ENCODE assay signal across 23 cellular contexts in genomic region chr11:28086569-28086968, GRCh38. TPM values are rescaled to one million over a fixed set of nuclear protein-coding genes. Genes with fewer than 3 reads are reported as not detected.
DNase-seq lines count a peak whose midpoint lies in the region; ATAC-seq, FAIRE-seq and TF ChIP-seq lines count a peak whose summit lies in the region.
"Had no signal": no experiment of that assay in that cellular context is flagged by ENCODE, and none has a peak within 500 bp of the region (broad histone marks: within the 10 kb centered on the region; RNA-seq: fewer than 3 reads in every experiment).

No MANE protein-coding gene starts in this region.

- H3K4me1 ChIP-seq in DOHH2 (ENCODE audit: control insufficient read depth, low read length) (peaks cover 12% of the 10 kb centered on the region), keratinocyte (ENCODE audit: control insufficient read depth, extremely low read depth, insufficient read depth, low read length) (peaks cover 10% of the 10 kb centered on the region), transverse colon (no peaks in the 10 kb centered on the region)
- H3K4me1 ChIP-seq: BE2C, gastroesophageal sphincter, pancreas, testis had no signal

- FAIRE-seq in bronchial epithelial cell (lab: Jason Lieb, UNC) (no peak), keratinocyte (lab: Jason Lieb, UNC) (no peak)

- CTCF ChIA-PET in T-cell (lab: Charles Lee), result interaction anchor here in 1 of 2 donors (1.0 kb wide), 1 partner anchor 15 kb away, joined by 3 read pairs; no protein-coding TSS in a partner anchor

- H2AFZ ChIP-seq in keratinocyte (ENCODE audit: control insufficient read depth, low read length), result peak overlapping the region; percentile 37
- H2AFZ ChIP-seq: GM23338, PC-9 had no signal

- peaks cover 77% of the 10 kb centered on the region for H3K36me3 ChIP-seq in DOHH2 (ENCODE audit: control insufficient read depth, low read length)
- H3K36me3 ChIP-seq in bronchial epithelial cell (ENCODE audit: control insufficient read depth, insufficient read depth, low read length), result no peaks in the 10 kb centered on the region
- peaks cover 0 to 7% of the 10 kb centered on the region in 2 experiments for H3K36me3 ChIP-seq in keratinocyte (ENCODE audit: control insufficient read depth in 2 of 2, extremely low read depth in 1 of 2, insufficient read depth in 2 of 2, low read length in 2 of 2)
- no peaks in the 10 kb centered on the region for H3K36me3 ChIP-seq in transverse colon
- H3K36me3 ChIP-seq: gastroesophageal sphincter, pancreas had no signal

- no peak for ATAC-seq in T-cell (replicated peaks in 1 of 4)
- ATAC-seq: gastroesophageal sphincter, GM23338, left ventricle myocardium superior, pancreas had no signal

- H3K27ac ChIP-seq in DOHH2 (ENCODE audit: low read depth, low read length), result peak overlapping the region; percentile 42; the same call in 1 of the 2 replicates
- peak overlapping the region; percentile 61 for H3K27ac ChIP-seq in keratinocyte (ENCODE audit: control insufficient read depth, insufficient read depth, low read length)
- H3K27ac ChIP-seq in transverse colon, result no peak overlapping the region
- H3K27ac ChIP-seq: gastroesophageal sphincter, pancreas, PC-9, testis had no signal

- POLR2A ChIA-PET in T-cell (lab: Charles Lee), result no interaction called here

- in situ Hi-C loops in transverse colon (cut with MboI; ENCODE audit: low pct_ligation_motif_present in 1 of 4, low pct_unique_long_range_greater_than_20kb in 1 of 4, low sequenced_read_pairs in 3 of 4), result no loop called here

- H3K36me3 Mint-ChIP-seq in T-cell, result no peaks in the 10 kb centered on the region

- no peak for TF ChIP-seq EP300 in transverse colon (IDR thresholded peaks at IDR 0.05; ENCODE audit: low read depth)

- H3K79me2 ChIP-seq in DOHH2 (ENCODE audit: control insufficient read depth, low read length) (0 out of 2 replicates have a peak, but pooled peaks cover 3% of the 10 kb centered on the region), keratinocyte (ENCODE audit: control insufficient read depth, insufficient read depth, low read length) (no peaks in the 10 kb centered on the region)

- H3K9me3 ChIP-seq in DOHH2 (ENCODE audit: control insufficient read depth, insufficient read depth, low read length) (no peaks in the 10 kb centered on the region), keratinocyte (ENCODE audit: control insufficient read depth, low read depth, low read length) (no peaks in the 10 kb centered on the region), transverse colon (no peaks in the 10 kb centered on the region)
- H3K9me3 ChIP-seq: BE2C, gastroesophageal sphincter, pancreas, testis had no signal

- H3K9me3 Mint-ChIP-seq in T-cell, result no peaks in the 10 kb centered on the region
- H3K9me3 Mint-ChIP-seq: activated naive CD8-positive, alpha-beta T cell treated with anti-CD3 and anti-CD28 coated beads for 36 hours; GM23338 had no signal

- no peak for TF ChIP-seq POLR2A in transverse colon (IDR thresholded peaks at IDR 0.05)

- H3K4me3 ChIP-seq in DOHH2 (ENCODE audit: low read length) (peak overlapping the region; percentile 25; the same call in 1 of the 2 replicates), bronchial epithelial cell (ENCODE audit: low read depth, low read length) (no peak overlapping the region), keratinocyte (ENCODE audit: control insufficient read depth in 2 of 3, extremely low read depth in 1 of 3, insufficient read depth in 2 of 3, low read depth in 1 of 3, low read length in 3 of 3) (no peak overlapping the region), transverse colon (no peak overlapping the region)
- H3K4me3 ChIP-seq: gastroesophageal sphincter, GM23338, pancreas, PC-9, testis had no signal

- H4K20me1 ChIP-seq in DOHH2 (ENCODE audit: control insufficient read depth, insufficient read depth, low read depth, low read length) (no peaks in the 10 kb centered on the region), keratinocyte (ENCODE audit: control insufficient read depth, extremely low read depth, insufficient read depth, low read length) (no peaks in the 10 kb centered on the region)

- H3K27me3 Mint-ChIP-seq in T-cell, result no peaks in the 10 kb centered on the region
- H3K27me3 Mint-ChIP-seq: activated naive CD8-positive, alpha-beta T cell treated with anti-CD3 and anti-CD28 coated beads for 36 hours had no signal

- H3K27me3 ChIP-seq in DOHH2 (ENCODE audit: control insufficient read depth, low read length) (no peaks in the 10 kb centered on the region), bronchial epithelial cell (ENCODE audit: control insufficient read depth, insufficient read depth, low read length) (no peaks in the 10 kb centered on the region), keratinocyte (ENCODE audit: control insufficient read depth, extremely low read depth, insufficient read depth, low read length) (no peaks in the 10 kb centered on the region), transverse colon (no peaks in the 10 kb centered on the region)
- H3K27me3 ChIP-seq: BE2C, gastroesophageal sphincter, pancreas, testis had no signal

- WGBS in transverse colon (ENCODE audit: low coverage in 1 of 2), 2 donors, result 93 to 100% methylated on average over 1 of the region's 1 CpG

- H3K9me2 ChIP-seq in DOHH2 (replicated peaks; ENCODE audit: control insufficient read depth, low read length), result no peaks in the 10 kb centered on the region

- no peaks in the 10 kb centered on the region for H3F3A ChIP-seq in DOHH2 (ENCODE audit: control insufficient read depth, insufficient read depth)

- intact Hi-C loops in transverse colon (cut with DNase I; ENCODE audit: low total_unique reads) (no loop called here), posterior vena cava (cut with DNase I) (no loop called here)

- no peaks in the 10 kb centered on the region for H3K4me1 Mint-ChIP-seq in T-cell
- H3K4me1 Mint-ChIP-seq: activated naive CD8-positive, alpha-beta T cell treated with anti-CD3 and anti-CD28 coated beads for 36 hours; GM23338 had no signal

- no peak overlapping the region for H3K9ac ChIP-seq in keratinocyte (ENCODE audit: control insufficient read depth, extremely low read depth, insufficient read depth, low read length)

- no peak overlapping the region for H3K27ac Mint-ChIP-seq in T-cell
- H3K27ac Mint-ChIP-seq: activated naive CD8-positive, alpha-beta T cell treated with anti-CD3 and anti-CD28 coated beads for 36 hours; GM23338 had no signal

- dilution Hi-C loops in keratinocyte (cut with MboI; ENCODE audit: extremely low pct_ligation_motif_present, low sequenced_read_pairs), result no loop called here

- H3K4me3 Mint-ChIP-seq in T-cell, result no peak overlapping the region
- H3K4me3 Mint-ChIP-seq: activated naive CD8-positive, alpha-beta T cell treated with anti-CD3 and anti-CD28 coated beads for 36 hours; GM23338 had no signal

- H3K4me2 ChIP-seq in DOHH2 (ENCODE audit: low read length) (peak overlapping the region; percentile 40), keratinocyte (ENCODE audit: control insufficient read depth, extremely low read depth, insufficient read depth, low read depth, low read length) (peak overlapping the region; percentile 54)
- H3K4me2 ChIP-seq: GM23338, PC-9 had no signal

- H3K9me1 ChIP-seq in keratinocyte (ENCODE audit: control insufficient read depth, extremely low read depth, insufficient read depth, low read length), result no peaks in the 10 kb centered on the region

- DNase-seq in LHCN-M2 (ENCODE audit: low read depth) (peak; percentile 31), bronchial epithelial cell (ENCODE audit: low read depth) (peak; percentile 89), keratinocyte (ENCODE audit: low read depth, low spot score) (no peak), T-cell (no peak), transverse colon (no peak), posterior vena cava (ENCODE audit: low spot score) (no peak)
- no peak for DNase-seq in stimulated activated CD4-positive, alpha-beta T cell treated with anti-CD3 and anti-CD28 coated beads, Interleukin-2, amount 100 ng/mL, for 48 hours
- DNase-seq: activated CD4-positive, alpha-beta T cell treated with anti-CD3 and anti-CD28 coated beads, Interleukin-2, amount 50 U/mL, for 48 hours; activated naive CD8-positive, alpha-beta T cell treated with anti-CD3 and anti-CD28 coated beads for 36 hours; activated T-cell treated with anti-CD3 and anti-CD28 coated beads, Interleukin-2, amount 50 U/mL, for 48 hours; BE2C; effector memory CD4-positive, alpha-beta T cell; KBM-7; left ventricle myocardium superior; NCI-H1092; NCI-H2107; NCI-H526; pancreas; PC-9; testis had no signal

- TF ChIP-seq CTCF in DOHH2 (IDR thresholded peaks at IDR 0.05; ENCODE audit: low read depth, low read length, poor library complexity, severe bottlenecking) (no peak), bronchial epithelial cell (IDR thresholded peaks at IDR 0.05; ENCODE audit: insufficient read depth, low read length, severe bottlenecking) (no peak), keratinocyte (optimal IDR thresholded peaks at IDR 0.05 in 1 of 3, IDR thresholded peaks at IDR 0.05 in 1 of 3, conservative IDR thresholded peaks at IDR 0.05 in 1 of 3; ENCODE audit: extremely low read depth in 1 of 3, insufficient read depth in 2 of 3, low read length in 3 of 3) (no peak), transverse colon (IDR thresholded peaks at IDR 0.05) (no peak)

RNA-seq across cellular contexts. Expression of gene KIF18A, which starts 21.4 kb away (rescaled TPM):
- total RNA-seq in LHCN-M2 (2014; rRNA removed), result 32.3 and 38.1 TPM in 2 replicates
- 3.3 TPM for polyA plus RNA-seq in LHCN-M2 (2012)
- total RNA-seq in bronchial epithelial cell, result 0.51 and 0.79 TPM in 2 replicates
- 1.1 to 6.1 TPM (median 3.8 TPM) in 3 replicates for polyA plus RNA-seq in keratinocyte
- polyA plus RNA-seq in keratinocyte (2011; ENCODE audit: low read depth), result 0.10 TPM
- polyA plus RNA-seq in keratinocyte (2011; cell fraction: cytosol; rRNA removed), result 1.0 and 2.2 TPM in 2 replicates
- 2.0 and 2.4 TPM in 2 replicates for polyA plus RNA-seq in keratinocyte (2011; cell fraction: nucleus; rRNA removed)
- polyA plus RNA-seq in keratinocyte (2012; ENCODE audit: low replicate concordance), result 0.16 and 3.0 TPM in 2 replicates
- 1.1 to 8.9 TPM (median 1.9 TPM) in 3 replicates for polyA minus RNA-seq in keratinocyte
- polyA minus RNA-seq in keratinocyte (2011; cell fraction: cytosol; rRNA and poly(A)+ RNA removed), result 0.96 TPM
- polyA minus RNA-seq in keratinocyte (2011; cell fraction: nucleus; rRNA and poly(A)+ RNA removed), result 2.1 and 3.3 TPM in 2 replicates
- 1 to 10 TPM in 3 of 5 donors, under 1 TPM in 2; 0.76 to 3.7 (median 1.3) TPM for total RNA-seq in T-cell
- total RNA-seq in transverse colon, result 1 to 10 TPM in 1 of 4 donors, under 1 TPM in 3; 0.20 to 1.8 (median 0.43) TPM
- 1 to 10 TPM; 1.7 to 4.2 TPM for total RNA-seq in posterior vena cava

RNA-seq across cellular contexts. Expression of gene METTL15, which starts 21.6 kb away (rescaled TPM):
- total RNA-seq in LHCN-M2 (2014; rRNA removed) (13.7 and 15.2 TPM in 2 replicates), bronchial epithelial cell (11.3 and 17.0 TPM in 2 replicates), T-cell (10 to 100 TPM in 3 of 5 donors, 1 to 10 TPM in 2; 7.6 to 12.1 (median 10.6) TPM), transverse colon (10 to 100 TPM in 3 of 4 donors, 1 to 10 TPM in 1; 9.2 to 22.5 (median 19.2) TPM), posterior vena cava (10 to 100 TPM; 17.1 to 17.6 TPM)
- polyA plus RNA-seq in LHCN-M2 (2012), result 3.3 TPM
- polyA plus RNA-seq in keratinocyte, result 6.4 to 10.0 TPM (median 8.3 TPM) in 3 replicates
- polyA plus RNA-seq in keratinocyte (2011; ENCODE audit: low read depth), result 3.0 TPM
- 5.0 and 9.4 TPM in 2 replicates for polyA plus RNA-seq in keratinocyte (2011; cell fraction: cytosol; rRNA removed)
- 11.2 and 11.4 TPM in 2 replicates for polyA plus RNA-seq in keratinocyte (2011; cell fraction: nucleus; rRNA removed)
- 4.9 and 5.8 TPM in 2 replicates for polyA plus RNA-seq in keratinocyte (2012; ENCODE audit: low replicate concordance)
- polyA minus RNA-seq in keratinocyte, result 5.5 to 20.4 TPM (median 19.6 TPM) in 3 replicates
- 9.0 TPM for polyA minus RNA-seq in keratinocyte (2011; cell fraction: cytosol; rRNA and poly(A)+ RNA removed)
- 16.1 and 25.8 TPM in 2 replicates for polyA minus RNA-seq in keratinocyte (2011; cell fraction: nucleus; rRNA and poly(A)+ RNA removed)

Comparison
In these comparisons a context has a peak if more than half of its experiments do, and no peak if none do; other contexts are left out.
1. H3K27ac ChIP-seq: peak in DOHH2 (single experiment) and keratinocyte (single experiment); none in transverse colon (0 of 4).
2. DNase-seq: peak in LHCN-M2 (single experiment) and bronchial epithelial cell (single experiment); none in keratinocyte (single experiment), stimulated activated CD4-positive, alpha-beta T cell treated with anti-CD3 and anti-CD28 coated beads, Interleukin-2, amount 100 ng/mL, for 48 hours (0 of 2), T-cell (0 of 34), transverse colon (single experiment) and posterior vena cava (single experiment).